Comparison of ENCODE assay signal across 8 cellular contexts in the genomic region with DNA sequence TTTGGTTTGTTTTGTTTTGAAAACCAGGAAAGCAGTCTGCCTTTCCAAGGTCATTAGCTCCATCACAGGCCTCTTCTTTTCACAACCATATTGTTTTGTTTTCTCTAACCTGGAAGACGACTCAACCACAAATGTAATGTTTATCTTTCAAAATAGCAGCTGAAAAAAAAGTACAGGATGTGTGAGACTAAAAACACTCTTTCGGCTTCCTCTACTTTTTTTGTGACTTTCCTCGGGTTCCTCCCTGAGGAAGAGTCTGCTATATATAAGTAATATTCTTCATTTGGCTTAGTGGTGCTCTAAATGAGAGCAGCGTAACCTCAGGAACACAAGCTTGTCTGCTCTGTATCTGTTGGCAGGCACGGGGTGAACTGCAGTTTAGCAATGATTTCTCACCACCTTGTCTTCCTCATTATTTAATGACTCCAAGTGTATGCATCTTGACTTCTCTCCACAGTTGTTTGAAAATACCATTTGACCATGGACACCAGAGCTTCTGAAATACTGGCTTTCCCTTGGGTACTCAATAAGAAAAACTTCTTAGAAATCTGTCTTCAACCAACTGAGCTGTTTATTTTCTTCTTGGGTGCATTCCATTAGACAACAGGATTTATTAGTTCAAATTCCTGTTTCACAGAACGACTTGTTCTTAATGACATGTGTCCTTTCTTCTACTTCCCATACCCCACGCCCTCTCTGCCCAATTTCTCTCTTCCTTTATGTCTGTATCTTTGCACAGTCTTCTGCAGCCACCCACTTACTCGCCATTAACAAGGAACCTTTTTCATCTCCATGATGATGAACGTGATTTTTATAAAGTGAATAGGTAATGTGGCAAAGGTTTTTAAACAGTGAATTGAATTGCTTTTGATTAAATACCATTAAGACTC. TPM values are rescaled to one million over a fixed set of nuclear protein-coding genes. Genes with fewer than 3 reads are reported as not detected.
A peak's percentile ranks its signal among the peaks of the same experiment; 100 is the strongest.
DNase-seq lines count a peak whose midpoint lies in the region; ATAC-seq, FAIRE-seq and TF ChIP-seq lines count a peak whose summit lies in the region.

No MANE protein-coding gene starts in this region.

- H3K36me3 ChIP-seq in kidney (ENCODE audit: control insufficient read depth in 1 of 2, insufficient read depth in 2 of 2, low read length in 2 of 2) (no peaks in the 10 kb centered on the region), subcutaneous abdominal adipose tissue (ENCODE audit: control insufficient read depth in 5 of 5, insufficient read depth in 5 of 5, low read length in 5 of 5) (no peaks in the 10 kb centered on the region), SJCRH30 (no peaks in the 10 kb centered on the region)

- H3K9ac ChIP-seq in kidney (ENCODE audit: low read length in 2 of 2), result no peak overlapping the region
- H3K9ac ChIP-seq in subcutaneous abdominal adipose tissue (ENCODE audit: low read length in 5 of 5), result peak overlapping the region in 2 of 5 donors; percentile 35 to 46

- no peak for FAIRE-seq in kidney (lab: Jason Lieb, UNC)

- DNase-seq in M059J (ENCODE audit: low read depth), result peak; percentile 28
- DNase-seq in activated naive CD4-positive, alpha-beta T cell treated with anti-CD3 and anti-CD28 coated beads, Interleukin-2, amount 50 U/mL, for 72 hours (ENCODE audit: low spot score in 2 of 2), result no peak
- DNase-seq in kidney, result no peak
- no peak for DNase-seq in SJCRH30
- no peak for DNase-seq in SHP77 (lab: John Stamatoyannopoulos, UW)
- DNase-seq in amygdala (lab: John Stamatoyannopoulos, UW), result no peak

- H3K27me3 ChIP-seq in subcutaneous abdominal adipose tissue (ENCODE audit: control insufficient read depth in 5 of 5, insufficient read depth in 4 of 5, low read length in 5 of 5) (no peaks in the 10 kb centered on the region), SJCRH30 (no peaks in the 10 kb centered on the region)

- H3K4me1 ChIP-seq in kidney (ENCODE audit: control insufficient read depth in 1 of 2, insufficient read depth in 1 of 2, low read depth in 1 of 2, low read length in 2 of 2), result peaks cover 4 to 12% of the 10 kb centered on the region in 2 donors
- peaks cover 0 to 24% (median 22%) of the 10 kb centered on the region in 5 donors for H3K4me1 ChIP-seq in subcutaneous abdominal adipose tissue (ENCODE audit: control insufficient read depth in 5 of 5, insufficient read depth in 5 of 5, low read length in 5 of 5)
- H3K4me1 ChIP-seq in SJCRH30, result no peaks in the 10 kb centered on the region; the same call in 1 of the 2 replicates

- peak overlapping the region in 1 of 2 donors; percentile 47 for H3K4me3 ChIP-seq in kidney (ENCODE audit: low read length in 2 of 2)
- H3K4me3 ChIP-seq in subcutaneous abdominal adipose tissue (ENCODE audit: low read depth in 1 of 5, low read length in 5 of 5), result peak overlapping the region; percentile 58 to 80 (median 77)
- H3K4me3 ChIP-seq in SJCRH30, result no peak overlapping the region

- peaks cover 0 to 7% of the 10 kb centered on the region in 2 donors for H3K9me3 Mint-ChIP-seq in activated naive CD4-positive, alpha-beta T cell treated with anti-CD3 and anti-CD28 coated beads, Interleukin-2, amount 50 U/mL, for 72 hours

- H3K36me3 Mint-ChIP-seq in activated naive CD4-positive, alpha-beta T cell treated with anti-CD3 and anti-CD28 coated beads, Interleukin-2, amount 50 U/mL, for 72 hours, result peaks cover 0 to 16% of the 10 kb centered on the region in 2 donors

- no peak for TF ChIP-seq CTCF in kidney (IDR thresholded peaks at IDR 0.05; ENCODE audit: borderline replicate concordance, extremely low read depth, insufficient read depth)

- H3K27ac Mint-ChIP-seq in activated naive CD4-positive, alpha-beta T cell treated with anti-CD3 and anti-CD28 coated beads, Interleukin-2, amount 50 U/mL, for 72 hours, result peak overlapping the region; percentile 88 to 93

- H3K9me3 ChIP-seq in kidney (ENCODE audit: control insufficient read depth in 1 of 2, low read length in 2 of 2) (no peaks in the 10 kb centered on the region), subcutaneous abdominal adipose tissue (ENCODE audit: control insufficient read depth in 5 of 5, low read length in 5 of 5) (no peaks in the 10 kb centered on the region), SJCRH30 (replicated peaks) (no peaks in the 10 kb centered on the region)

- intact Hi-C loops in kidney (cut with DNase I), result no loop called here

- ATAC-seq in activated naive CD4-positive, alpha-beta T cell treated with anti-CD3 and anti-CD28 coated beads, Interleukin-2, amount 50 U/mL, for 72 hours, result peak; percentile 9 to 16
- no peak for ATAC-seq in HG03280 (IDR thresholded peaks at IDR 0.05; ENCODE audit: unreplicated experiment)

- H3K27ac ChIP-seq in kidney (ENCODE audit: low read depth in 2 of 2, low read length in 2 of 2) (peak overlapping the region; percentile 49 to 58), subcutaneous abdominal adipose tissue (ENCODE audit: low read depth, low read length) (peak overlapping the region; percentile 90), SJCRH30 (no peak overlapping the region)

RNA-seq across cellular contexts. Expression of gene ITM2B, which starts 11.5 kb away (rescaled TPM):
- total RNA-seq in M059J (2014; rRNA removed; shearing (Covaris generic)), result 386 and 387 TPM in 2 replicates
- 100 to 1,000 TPM in 1 of 2 donors, 10 to 100 TPM in 1; 72.8 to 146 TPM for total RNA-seq in activated naive CD4-positive, alpha-beta T cell treated with anti-CD3 and anti-CD28 coated beads, Interleukin-2, amount 50 U/mL, for 72 hours
- 1,431 TPM for total RNA-seq in kidney
- polyA plus RNA-seq in kidney (ENCODE audit: insufficient read depth, low read depth, low replicate concordance), result 2,443 TPM
- 124 and 133 TPM in 2 replicates for total RNA-seq in SJCRH30 (2014; rRNA removed; shearing (Covaris generic))
